In the genomic region with DNA sequence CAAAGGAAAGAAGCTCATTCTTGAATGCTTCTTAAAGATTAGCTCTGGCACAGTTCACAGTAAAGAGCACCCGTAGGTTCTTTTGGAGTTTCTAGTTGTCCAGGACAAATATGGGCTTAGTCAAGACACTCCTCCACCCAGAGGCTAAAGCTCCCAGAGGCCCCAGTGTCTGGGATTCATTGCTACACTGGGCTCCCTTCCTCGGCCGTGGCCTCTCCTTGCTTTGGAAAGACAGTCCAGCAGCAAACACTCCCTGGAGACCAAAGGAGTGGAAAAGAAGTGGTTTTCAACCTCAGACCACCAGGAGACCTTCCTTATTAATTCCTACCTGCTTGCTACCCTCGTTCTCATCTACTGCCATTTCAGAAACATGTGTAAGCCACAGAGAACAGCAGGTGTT, we compare ENCODE assay signal across 20 cellular contexts.
"Had no signal": no experiment of that assay in that cellular context is flagged by ENCODE, and none has a peak within 500 bp of the region (broad histone marks: within the 10 kb centered on the region; RNA-seq: fewer than 3 reads in every experiment).

No MANE protein-coding gene starts in this region.

- H2AFZ ChIP-seq: hepatocyte had no signal

- H3K9me3 ChIP-seq: lower lobe of right lung, sigmoid colon, tibial nerve had no signal

- H3K79me2 ChIP-seq: hepatocyte had no signal

- H3K4me2 ChIP-seq: hepatocyte, smooth muscle cell had no signal

- H3K36me3 ChIP-seq: sigmoid colon had no signal

- H3K27me3 ChIP-seq: hepatocyte, sigmoid colon, tibial nerve had no signal

- DNase-seq: activated CD4-positive, alpha-beta T cell treated with anti-CD3 and anti-CD28 coated beads for 4 hours; activated CD4-positive, alpha-beta T cell treated with anti-CD3 and anti-CD28 coated beads, Interleukin-2, amount 50 U/mL, for 48 hours; activated CD8-positive, alpha-beta memory T cell treated with anti-CD3 and anti-CD28 coated beads, Interleukin-2, amount 50 U/mL, for 48 hours; activated naive CD4-positive, alpha-beta T cell treated with anti-CD3 and anti-CD28 coated beads for 36 hours; activated naive CD8-positive, alpha-beta T cell treated with anti-CD3 and anti-CD28 coated beads, Interleukin-2, amount 10 ng/mL, durations not matched to agents 7 days and 5 days; activated T-cell treated with anti-CD3 and anti-CD28 coated beads, Interleukin-2, amount 50 U/mL, for 4 hours; amygdala; effector memory CD4-positive, alpha-beta T cell; foreskin melanocyte; immature natural killer cell; lower lobe of right lung; naive B cell; occipital lobe; sigmoid colon; stimulated activated CD4-positive, alpha-beta T cell treated with anti-CD3 and anti-CD28 coated beads, Interleukin-15, amount 100 ng/mL, for 24 hours; T-helper 1 cell; T1000 had no signal

- H3K27ac ChIP-seq: hepatocyte, lower lobe of right lung, sigmoid colon, tibial nerve had no signal

- H3K4me3 ChIP-seq: hepatocyte, lower lobe of right lung, sigmoid colon, smooth muscle cell, tibial nerve had no signal
